ENCODE assay signal across 35 cellular contexts in genomic region chr11:109205312-109205711, GRCh38.
"Had no signal": no experiment of that assay in that cellular context is flagged by ENCODE, and none has a peak within 500 bp of the region (broad histone marks: within the 10 kb centered on the region; RNA-seq: fewer than 3 reads in every experiment).

No MANE protein-coding gene starts in this region.

- DNase-seq: Karpas-422, Kasumi-1, KBM-7, KG1, MG63, MV-4-11, NCI-H1048, NCI-H1092, NCI-H1092 treated with DMSO at 0.1 percent for 48 hours, NCI-H1105, NCI-H1105 treated with DMSO at 0.1 percent for 48 hours, NCI-H1417, NCI-H1417 treated with DMSO at 0.1 percent for 48 hours, NCI-H1436, NCI-H1436 treated with DMSO at 0.1 percent for 48 hours, NCI-H146, NCI-H1694, NCI-H1694 treated with DMSO at 0.1 percent for 48 hours, NCI-H187, NCI-H187 treated with DMSO at 0.1 percent for 48 hours, NCI-H1930, NCI-H2029, NCI-H2029 treated with DMSO at 0.1 percent for 48 hours, NCI-H2081, NCI-H2081 treated with DMSO at 0.1 percent for 48 hours, NCI-H2107, NCI-H2171, NCI-H2171 treated with DMSO at 0.1 percent for 48 hours, NCI-H2227 treated with DMSO at 0.1 percent for 48 hours, NCI-H226, NCI-H345, NCI-H446, NCI-H446 treated with DMSO at 0.1 percent for 48 hours, NCI-H510A had no signal

- H3K4me2 ChIP-seq: KMS-11 had no signal

- H3K4me3 ChIP-seq: MG63 had no signal

- H3K27ac ChIP-seq: KMS-11 had no signal

- H3K9ac ChIP-seq: KMS-11 had no signal

- H3K27me3 ChIP-seq: MG63 had no signal

- H3K9me3 ChIP-seq: MG63 had no signal

- H3K36me3 ChIP-seq: MG63 had no signal
